10 cellular contexts compared by ENCODE assay signal in the genomic region with DNA sequence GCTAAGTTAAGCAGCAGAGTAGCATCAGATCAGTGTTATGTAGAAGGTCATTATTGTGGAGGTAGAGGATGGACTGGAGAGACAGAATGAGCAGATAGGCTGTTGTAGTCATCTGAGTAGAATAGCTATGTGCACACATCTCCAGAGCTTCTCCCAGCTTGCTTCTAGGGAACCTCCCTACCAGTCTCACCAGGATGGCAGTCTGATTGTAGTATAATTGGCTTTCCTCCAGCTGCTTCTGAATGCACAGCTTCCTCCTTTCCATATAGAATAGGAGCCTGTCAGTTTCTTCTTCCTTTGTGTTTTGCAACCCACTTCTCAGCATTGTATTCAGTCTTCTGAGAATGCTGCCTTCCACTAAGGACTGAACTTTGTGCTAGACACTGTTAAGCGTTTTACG. TPM values are rescaled to one million over a fixed set of nuclear protein-coding genes. Genes with fewer than 3 reads are reported as not detected.
DNase-seq lines count a peak whose midpoint lies in the region; ATAC-seq and TF ChIP-seq lines count a peak whose summit lies in the region.
"Had no signal": no experiment of that assay in that cellular context is flagged by ENCODE, and none has a peak within 500 bp of the region (broad histone marks: within the 10 kb centered on the region; RNA-seq: fewer than 3 reads in every experiment).

No MANE protein-coding gene starts in this region.

- H2BK15ac ChIP-seq in H9 (ENCODE audit: low read depth, low read length), result no peak overlapping the region

- no peak overlapping the region for H2AK5ac ChIP-seq in H9 (ENCODE audit: insufficient read length, low read length)

- H3F3A ChIP-seq in MM.1S (ENCODE audit: insufficient read depth, low read length), result peaks cover 54% of the 10 kb centered on the region

- ATAC-seq in mucosa of descending colon (peak; percentile 3), HG02938 (IDR thresholded peaks at IDR 0.05; ENCODE audit: unreplicated experiment) (no peak)
- ATAC-seq: pancreas had no signal

- DNase-seq in AG20443 (ENCODE audit: low spot score) (peak; percentile 6), MM.1S (no peak), mucosa of descending colon (no peak), EL (no peak), H9 (no peak), 8988T (no peak)
- DNase-seq in activated naive CD8-positive, alpha-beta T cell treated with anti-CD3 and anti-CD28 coated beads for 36 hours, result no peak
- DNase-seq: pancreas, thyroid gland had no signal

- peaks cover 36% of the 10 kb centered on the region for H3K36me3 Mint-ChIP-seq in activated naive CD8-positive, alpha-beta T cell treated with anti-CD3 and anti-CD28 coated beads for 36 hours
- peaks cover 41 to 59% (median 57%) of the 10 kb centered on the region in 3 experiments; a peak in 6 of 7 replicates for H3K36me3 Mint-ChIP-seq in H9 (ENCODE audit: insufficient read depth in 1 of 3, low read depth in 3 of 3)

- no peak overlapping the region for H3K4ac ChIP-seq in H9 (ENCODE audit: low read depth, low read length)

- H3K27ac ChIP-seq in MM.1S (ENCODE audit: low read length) (no peak overlapping the region), H9 (ENCODE audit: insufficient read length, low read depth, low read length) (no peak overlapping the region)
- H3K27ac ChIP-seq: pancreas, thyroid gland had no signal

- H3K4me1 ChIP-seq in MM.1S (ENCODE audit: low read length) (peaks cover 34% of the 10 kb centered on the region), mucosa of descending colon (ENCODE audit: low read depth) (peaks cover 28% of the 10 kb centered on the region), H9 (ENCODE audit: insufficient read depth, low read length) (0 out of 2 replicates have a peak, but pooled peaks cover 3% of the 10 kb centered on the region)

- H2BK12ac ChIP-seq in H9 (ENCODE audit: insufficient read length, low read depth, low read length), result no peak overlapping the region

- no peaks in the 10 kb centered on the region for H3K79me1 ChIP-seq in H9 (ENCODE audit: insufficient read depth, low read depth, low read length, poor library complexity, severe bottlenecking)

- no peak overlapping the region for H4K91ac ChIP-seq in H9 (ENCODE audit: insufficient read length, low read depth, low read length)

- H3K23me2 ChIP-seq in H9 (ENCODE audit: insufficient read length, low read depth, low read length, poor library complexity, severe bottlenecking), result peaks cover 13% of the 10 kb centered on the region

- no peaks in the 10 kb centered on the region for H3K27me3 Mint-ChIP-seq in activated naive CD8-positive, alpha-beta T cell treated with anti-CD3 and anti-CD28 coated beads for 36 hours
- peaks cover 32% of the 10 kb centered on the region for H3K27me3 Mint-ChIP-seq in H9 (ENCODE audit: low read depth)

- no peak overlapping the region for H3K18ac ChIP-seq in H9 (ENCODE audit: insufficient read length, low read depth, low read length)

- TF ChIP-seq CTCF in MM.1S (IDR thresholded peaks at IDR 0.05; ENCODE audit: low read length) (no peak), mucosa of descending colon (IDR thresholded peaks at IDR 0.05) (no peak), H9 (conservative IDR thresholded peaks at IDR 0.05) (no peak)

- no peaks in the 10 kb centered on the region; the same call in 1 of the 2 replicates for H4K20me1 ChIP-seq in MM.1S (ENCODE audit: insufficient read depth, low read length)
- peaks cover 2% of the 10 kb centered on the region for H4K20me1 ChIP-seq in H9 (ENCODE audit: control insufficient read depth, insufficient read depth, insufficient read length)

- H2BK120ac ChIP-seq in H9 (ENCODE audit: low read depth, low read length, poor library complexity, severe bottlenecking), result no peak overlapping the region

- peaks cover 49% of the 10 kb centered on the region for H3K79me2 ChIP-seq in MM.1S (ENCODE audit: low read length)
- H3K79me2 ChIP-seq in H9 (ENCODE audit: insufficient read depth, low read length), result no peaks in the 10 kb centered on the region

- H3K4me3 ChIP-seq in MM.1S (ENCODE audit: low read length) (no peak overlapping the region), mucosa of descending colon (no peak overlapping the region)
- H3K4me3 ChIP-seq: thyroid gland had no signal

- H3K9ac ChIP-seq in MM.1S (ENCODE audit: low read length) (no peak overlapping the region), H9 (ENCODE audit: extremely low read depth, insufficient read length, low read length) (no peak overlapping the region)

- no peak overlapping the region for H4K8ac ChIP-seq in H9 (replicated peaks; ENCODE audit: insufficient read length, low read depth, low read length)

- no peak overlapping the region for H4K5ac ChIP-seq in H9 (ENCODE audit: insufficient read length, low read depth, low read length)

- H2BK5ac ChIP-seq in H9 (ENCODE audit: insufficient read length, low read length), result no peak overlapping the region

- peak overlapping the region; percentile 97; the same call in 1 of the 2 replicates for H3K4me2 ChIP-seq in MM.1S (ENCODE audit: low read depth, low read length)
- H3K4me2 ChIP-seq in H9 (ENCODE audit: insufficient read depth, insufficient read length, low read length), result no peak overlapping the region

- H3K27ac Mint-ChIP-seq in activated naive CD8-positive, alpha-beta T cell treated with anti-CD3 and anti-CD28 coated beads for 36 hours, result peak overlapping the region; percentile 21
- H3K27ac Mint-ChIP-seq in H9, result no peak overlapping the region

- no peak overlapping the region for H3K56ac ChIP-seq in H9 (ENCODE audit: insufficient read length, low read depth, low read length)

- peaks cover 2% of the 10 kb centered on the region for H3K9me3 Mint-ChIP-seq in activated naive CD8-positive, alpha-beta T cell treated with anti-CD3 and anti-CD28 coated beads for 36 hours
- no peaks in the 10 kb centered on the region; a peak in 1 of 5 replicates for H3K9me3 Mint-ChIP-seq in H9

- WGBS in H9 (ENCODE audit: extremely low coverage, insufficient read length, low lambda C conversion rate), result no CpG with 5 or more reads among the region's 2 CpGs

- H3K36me3 ChIP-seq in MM.1S (replicated peaks; ENCODE audit: insufficient read depth, low read length) (peaks cover 14% of the 10 kb centered on the region; the same call in 1 of the 2 replicates), mucosa of descending colon (ENCODE audit: low read depth) (peaks cover 13% of the 10 kb centered on the region)

- no peak overlapping the region for H3K14ac ChIP-seq in H9 (ENCODE audit: insufficient read depth, low read length)

- no peaks in the 10 kb centered on the region for H3K9me2 ChIP-seq in MM.1S (replicated peaks; ENCODE audit: insufficient read depth, low read length)

- H2BK20ac ChIP-seq in H9 (ENCODE audit: low read depth, low read length, poor library complexity, severe bottlenecking), result no peak overlapping the region

- peaks cover 48% of the 10 kb centered on the region for H3K4me1 Mint-ChIP-seq in activated naive CD8-positive, alpha-beta T cell treated with anti-CD3 and anti-CD28 coated beads for 36 hours
- H3K4me1 Mint-ChIP-seq in H9, result peaks cover 14 to 17% of the 10 kb centered on the region in 2 experiments

- H3T11ph ChIP-seq in H9 (ENCODE audit: low read length), result no peak overlapping the region

- H3K9me3 ChIP-seq in MM.1S (replicated peaks; ENCODE audit: insufficient read depth, low read length) (no peaks in the 10 kb centered on the region), mucosa of descending colon (no peaks in the 10 kb centered on the region), H9 (ENCODE audit: control insufficient read depth, low read depth, low read length) (no peaks in the 10 kb centered on the region)
- H3K9me3 ChIP-seq: pancreas, thyroid gland had no signal

- intact Hi-C loops in mucosa of descending colon (cut with DNase I, micrococcal nuclease), result no loop called here

- H3K23ac ChIP-seq in H9 (ENCODE audit: insufficient read length, low read depth, low read length), result no peak overlapping the region

- H2AFZ ChIP-seq in MM.1S (ENCODE audit: low read length), result no peak overlapping the region
- no peak overlapping the region for H2AFZ ChIP-seq in H9 (ENCODE audit: low read length)

- peak overlapping the region; percentile 95 for H3K4me3 Mint-ChIP-seq in activated naive CD8-positive, alpha-beta T cell treated with anti-CD3 and anti-CD28 coated beads for 36 hours
- no peak overlapping the region for H3K4me3 Mint-ChIP-seq in H9

- no peaks in the 10 kb centered on the region for H3K27me3 ChIP-seq in MM.1S (replicated peaks; ENCODE audit: insufficient read depth, low read length)
- no peaks in the 10 kb centered on the region; the same call in 1 of the 2 replicates for H3K27me3 ChIP-seq in H9 (ENCODE audit: insufficient read depth, low read length)
- H3K27me3 ChIP-seq: pancreas, thyroid gland had no signal

RNA-seq across cellular contexts. Expression of a gene that starts 2.1 kb away (rescaled TPM):
- 10 to 100 TPM; 11.8 to 11.9 TPM for total RNA-seq in activated naive CD8-positive, alpha-beta T cell treated with anti-CD3 and anti-CD28 coated beads for 36 hours
- 10 to 100 TPM; 23.4 to 44.4 (median 38.7) TPM for total RNA-seq in mucosa of descending colon
- total RNA-seq in H9 (2021), result 7.4 and 7.7 TPM in 2 replicates

RNA-seq across cellular contexts. Expression of a gene that starts 2.3 kb away (rescaled TPM):
- 10 to 100 TPM; 34.9 to 42.8 TPM for total RNA-seq in activated naive CD8-positive, alpha-beta T cell treated with anti-CD3 and anti-CD28 coated beads for 36 hours
- total RNA-seq in mucosa of descending colon, result 10 to 100 TPM; 26.1 to 52.9 (median 46.0) TPM
- 41.2 and 47.2 TPM in 2 replicates for total RNA-seq in H9 (2021)

RNA-seq across cellular contexts. Expression of a gene that starts 24.2 kb away (rescaled TPM):
- total RNA-seq in activated naive CD8-positive, alpha-beta T cell treated with anti-CD3 and anti-CD28 coated beads for 36 hours, result 100 to 1,000 TPM; 102 to 105 TPM
- total RNA-seq in mucosa of descending colon (10 to 100 TPM in 1 of 3 donors, 1 to 10 TPM in 2; 6.2 to 13.8 (median 7.3) TPM), H9 (2021) (0.26 and 0.39 TPM in 2 replicates)

RNA-seq across cellular contexts. Expression of a gene that starts 49.2 kb away (rescaled TPM):
- 10 to 100 TPM; 22.7 to 26.0 TPM for total RNA-seq in activated naive CD8-positive, alpha-beta T cell treated with anti-CD3 and anti-CD28 coated beads for 36 hours
- total RNA-seq in mucosa of descending colon (10 to 100 TPM; 10.7 to 35.3 (median 16.9) TPM), H9 (2021) (42.6 and 43.7 TPM in 2 replicates)

Comparison
In these comparisons a context has a peak if more than half of its experiments do, and no peak if none do; other contexts are left out.
1. RNA of a gene that starts 24.2 kb away (total RNA-seq): 102 to 105 TPM in activated naive CD8-positive, alpha-beta T cell treated with anti-CD3 and anti-CD28 coated beads for 36 hours; 6.2 to 13.8 TPM in mucosa of descending colon and 0.26 to 0.39 TPM in H9; every median in the first group is over 4 times any median in the second.